8 cellular contexts compared by ENCODE assay signal in the genomic region with DNA sequence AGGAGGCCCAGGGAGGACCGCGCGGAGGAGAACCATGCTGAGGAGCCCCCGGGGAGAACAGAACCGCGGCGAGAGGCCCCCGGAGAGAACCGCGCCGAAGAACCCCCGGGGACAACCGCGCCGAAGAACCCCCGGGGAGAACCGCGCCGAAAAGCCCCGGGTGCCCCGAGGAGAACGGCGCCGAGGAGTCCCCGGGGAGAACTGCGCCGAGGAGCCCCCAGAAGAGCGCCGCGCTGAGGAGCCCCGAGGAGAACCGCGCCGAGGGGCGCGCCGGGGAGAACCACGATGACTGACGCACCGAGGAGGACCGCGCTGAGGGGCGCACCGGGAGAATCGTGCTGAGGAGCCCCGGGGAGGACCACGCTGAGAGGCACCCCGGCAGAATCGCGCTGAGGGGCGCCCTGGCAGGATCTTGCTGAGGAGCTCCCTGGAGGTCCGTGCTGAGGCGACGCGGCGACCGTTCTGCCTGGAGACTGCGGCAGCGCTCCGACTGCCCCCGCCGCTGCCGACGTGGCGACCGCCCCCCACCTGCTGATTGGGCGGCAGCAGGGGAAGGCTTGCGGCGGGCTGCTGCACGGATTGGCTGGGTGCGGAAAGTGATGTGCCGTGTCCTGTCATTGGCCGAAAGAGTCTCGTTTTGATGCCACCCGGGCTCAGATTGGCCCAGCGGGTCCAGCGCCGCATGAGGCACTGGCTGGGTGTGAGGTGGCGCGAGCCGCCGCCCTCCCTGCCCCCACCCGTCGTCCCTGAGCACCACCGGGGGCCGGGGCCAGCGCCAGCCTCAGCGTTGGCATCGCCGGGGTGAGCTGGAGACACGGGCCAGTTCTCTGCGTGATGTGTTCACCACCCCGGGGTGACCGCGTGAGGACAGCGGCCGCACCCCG. TPM values are rescaled to one million over a fixed set of nuclear protein-coding genes. Genes with fewer than 3 reads are reported as not detected.
A peak's percentile ranks its signal among the peaks of the same experiment; 100 is the strongest.
DNase-seq lines count a peak whose midpoint lies in the region; FAIRE-seq lines count a peak whose summit lies in the region.

A gene (minus strand): TSS at position 464 of the 884 bp plus-strand sequence.

- peaks cover 13% of the 10 kb centered on the region for H3K27me3 ChIP-seq in H7 (ENCODE audit: control insufficient read depth, insufficient read depth, low read length)
- H3K27me3 ChIP-seq in MG63: no peaks in the 10 kb centered on the region
- no peaks in the 10 kb centered on the region for H3K27me3 ChIP-seq in SJCRH30

- peak; percentile 58 for FAIRE-seq in G401.6 (lab: Jason Lieb, UNC)

- CTCF ChIA-PET in activated naive CD4-positive, alpha-beta T cell treated with anti-CD3 and anti-CD28 coated beads for 36 hours (lab: Charles Lee): interaction anchor here (0.7 to 1.2 kb wide), 2 partner anchors 165 to 177 kb away, joined by 3 read pairs; no protein-coding TSS in a partner anchor

- H3K9me3 ChIP-seq in MG63 (no peaks in the 10 kb centered on the region), SJCRH30 (replicated peaks) (no peaks in the 10 kb centered on the region)

- no peaks in the 10 kb centered on the region for H3K36me3 Mint-ChIP-seq in activated naive CD4-positive, alpha-beta T cell treated with anti-CD3 and anti-CD28 coated beads for 36 hours (ENCODE audit: low read depth)

- no peaks in the 10 kb centered on the region for H3K27me3 Mint-ChIP-seq in activated naive CD4-positive, alpha-beta T cell treated with anti-CD3 and anti-CD28 coated beads for 36 hours (ENCODE audit: low read depth)

- DNase-seq in H7 (peak; percentile 97), MG63 (peak; percentile 92), SJCRH30 (peak; percentile 96 to 98), germinal center (ENCODE audit: low spot score) (peak; percentile 97), nucleus accumbens (lab: John Stamatoyannopoulos, UW) (peak in 55 of 56 donors; percentile 23 to 93 (median 85)), superior temporal gyrus (ENCODE audit: extremely low spot score) (peak; percentile 91)
- DNase-seq in activated naive CD4-positive, alpha-beta T cell treated with anti-CD3 and anti-CD28 coated beads for 36 hours: peak; percentile 90

- no peaks in the 10 kb centered on the region for H3K9me3 Mint-ChIP-seq in activated naive CD4-positive, alpha-beta T cell treated with anti-CD3 and anti-CD28 coated beads for 36 hours

- intact Hi-C loops in activated naive CD4-positive, alpha-beta T cell treated with anti-CD3 and anti-CD28 coated beads for 36 hours (cut with micrococcal nuclease): loop anchor here (2.0 to 10.0 kb wide), 2 partner anchors 189 to 255 kb away; a partner anchor contains a TSS

- H3K27ac ChIP-seq in SJCRH30: peak within 1 kb of the TSS; percentile 89

- peaks cover 8% of the 10 kb centered on the region for H3K4me1 Mint-ChIP-seq in activated naive CD4-positive, alpha-beta T cell treated with anti-CD3 and anti-CD28 coated beads for 36 hours (ENCODE audit: low read depth)

- H3K36me3 ChIP-seq in H7 (replicated peaks; ENCODE audit: control insufficient read depth, insufficient read depth, low read length): no peaks in the 10 kb centered on the region
- H3K36me3 ChIP-seq in MG63: no peaks in the 10 kb centered on the region
- peaks cover 36% of the 10 kb centered on the region for H3K36me3 ChIP-seq in SJCRH30

- H3K4me3 Mint-ChIP-seq in activated naive CD4-positive, alpha-beta T cell treated with anti-CD3 and anti-CD28 coated beads for 36 hours: peak within 1 kb of the TSS; percentile 83

- peaks cover 44% of the 10 kb centered on the region for H3K4me1 ChIP-seq in SJCRH30

- H3K4me3 ChIP-seq in H7 (ENCODE audit: insufficient read depth, low read depth, low read length): peak within 1 kb of the TSS; percentile 71
- peak within 1 kb of the TSS; percentile 89 for H3K4me3 ChIP-seq in MG63
- peak within 1 kb of the TSS; percentile 93 for H3K4me3 ChIP-seq in SJCRH30

- H3K27ac Mint-ChIP-seq in activated naive CD4-positive, alpha-beta T cell treated with anti-CD3 and anti-CD28 coated beads for 36 hours: no peak within 1 kb of the TSS

RNA-seq across cellular contexts. Expression of the gene that starts here (rescaled TPM):
- total RNA-seq in H7 (2014; rRNA removed; shearing (Covaris generic)): 0.83 and 1.9 TPM in 2 replicates
- 0.16 and 0.25 TPM in 2 replicates for total RNA-seq in MG63 (2014; rRNA removed; shearing (Covaris generic); ENCODE audit: low replicate concordance)
- 8.5 and 12.3 TPM in 2 replicates for total RNA-seq in SJCRH30 (2014; rRNA removed; shearing (Covaris generic))
- under 1 TPM; 0.17 to 0.20 TPM for total RNA-seq in activated naive CD4-positive, alpha-beta T cell treated with anti-CD3 and anti-CD28 coated beads for 36 hours

Comparison
In these comparisons a context has a peak if more than half of its experiments do, and no peak if none do; other contexts are left out.
1. Peak in every context shown above with its lines: DNase-seq, H3K4me3 ChIP-seq and H3K27ac ChIP-seq.
2. Peak in DNase-seq and H3K4me3 ChIP-seq in MG63; RNA of the gene not detected or under 1 TPM.
3. Peak in DNase-seq in activated naive CD4-positive, alpha-beta T cell treated with anti-CD3 and anti-CD28 coated beads for 36 hours; RNA of the gene not detected or under 1 TPM.